13 cellular contexts compared by ENCODE assay signal in the genomic region with DNA sequence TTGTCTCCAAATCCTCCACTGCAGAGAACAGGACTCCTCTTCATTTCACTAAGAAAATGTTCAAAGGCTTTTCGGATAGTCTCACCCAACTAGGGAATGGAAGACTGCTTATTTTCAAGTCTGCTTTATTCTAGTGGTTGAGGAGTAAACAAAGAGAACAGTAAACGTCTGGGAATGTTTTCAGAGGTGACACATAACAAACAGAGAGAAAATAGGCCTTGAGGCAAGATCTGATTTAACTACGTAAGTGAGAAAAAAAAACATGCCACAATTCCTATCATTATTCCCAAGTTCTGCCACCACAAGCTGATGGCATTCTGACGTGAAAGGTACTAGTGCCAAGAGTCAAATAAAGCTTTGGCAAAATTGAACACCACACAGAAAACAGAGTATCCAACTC. TPM values are rescaled to one million over a fixed set of nuclear protein-coding genes. Genes with fewer than 3 reads are reported as not detected.
DNase-seq lines count a peak whose midpoint lies in the region; ATAC-seq and TF ChIP-seq lines count a peak whose summit lies in the region.
"Had no signal": no experiment of that assay in that cellular context is flagged by ENCODE, and none has a peak within 500 bp of the region (broad histone marks: within the 10 kb centered on the region; RNA-seq: fewer than 3 reads in every experiment).

No MANE protein-coding gene starts in this region.

- peak overlapping the region; percentile 40 for H3K27ac Mint-ChIP-seq in activated CD8-positive, alpha-beta T cell treated with anti-CD3 and anti-CD28 coated beads for 36 hours
- H3K27ac Mint-ChIP-seq in activated CD8-positive, alpha-beta T cell treated with anti-CD3 and anti-CD28 coated beads, Interleukin-2, amount 10 ng/mL, durations not matched to agents 7 days and 5 days, result no peak overlapping the region
- peak overlapping the region; percentile 74 for H3K27ac Mint-ChIP-seq in stimulated activated effector memory CD8-positive, alpha-beta T cell treated with anti-CD3 and anti-CD28 coated beads, Interleukin-12 subunit alpha, Interleukin-12 subunit beta, amount 100 ng/mL, for 72 hours
- H3K27ac Mint-ChIP-seq: activated naive CD4-positive, alpha-beta T cell treated with anti-CD3 and anti-CD28 coated beads, Interleukin-2, amount 10 ng/mL, durations not matched to agents 7 days and 5 days; mesothelial cell of epicardium had no signal

- no peak overlapping the region for H2AFZ ChIP-seq in fibroblast of lung (ENCODE audit: low read length)

- intact Hi-C loops in activated CD8-positive, alpha-beta T cell treated with anti-CD3 and anti-CD28 coated beads for 36 hours (cut with micrococcal nuclease), result no loop called here
- intact Hi-C loops in left cardiac atrium (cut with DNase I), result loop anchor here in 1 of 2 donors (10.0 kb wide), 1 partner anchor 71 kb away; no protein-coding TSS in a partner anchor

- H3K4me2 ChIP-seq in fibroblast of lung (ENCODE audit: extremely low read depth, insufficient read depth, low read length), result no peak overlapping the region

- no peak overlapping the region for H3K9ac ChIP-seq in fibroblast of lung (ENCODE audit: insufficient read depth, low read length)

- peaks cover 65% of the 10 kb centered on the region for H3K36me3 Mint-ChIP-seq in activated CD8-positive, alpha-beta T cell treated with anti-CD3 and anti-CD28 coated beads for 36 hours (ENCODE audit: low read depth)
- peaks cover 69% of the 10 kb centered on the region for H3K36me3 Mint-ChIP-seq in activated CD8-positive, alpha-beta T cell treated with anti-CD3 and anti-CD28 coated beads, Interleukin-2, amount 10 ng/mL, durations not matched to agents 7 days and 5 days (ENCODE audit: low read depth)
- peaks cover 69% of the 10 kb centered on the region for H3K36me3 Mint-ChIP-seq in stimulated activated effector memory CD8-positive, alpha-beta T cell treated with anti-CD3 and anti-CD28 coated beads, Interleukin-12 subunit alpha, Interleukin-12 subunit beta, amount 100 ng/mL, for 72 hours
- H3K36me3 Mint-ChIP-seq: mesothelial cell of epicardium had no signal

- no peaks in the 10 kb centered on the region for H3K9me3 ChIP-seq in fibroblast of lung (ENCODE audit: control insufficient read depth, insufficient read depth, low read depth, low read length)

- H3K27me3 Mint-ChIP-seq in activated CD8-positive, alpha-beta T cell treated with anti-CD3 and anti-CD28 coated beads for 36 hours, result no peaks in the 10 kb centered on the region
- no peaks in the 10 kb centered on the region for H3K27me3 Mint-ChIP-seq in activated CD8-positive, alpha-beta T cell treated with anti-CD3 and anti-CD28 coated beads, Interleukin-2, amount 10 ng/mL, durations not matched to agents 7 days and 5 days (ENCODE audit: low read depth)
- H3K27me3 Mint-ChIP-seq: activated naive CD4-positive, alpha-beta T cell treated with anti-CD3 and anti-CD28 coated beads, Interleukin-2, amount 10 ng/mL, durations not matched to agents 7 days and 5 days had no signal

- CTCF ChIA-PET in activated CD8-positive, alpha-beta T cell treated with anti-CD3 and anti-CD28 coated beads for 36 hours (lab: Charles Lee), result interaction anchor here (1.7 kb wide), 1 partner anchor 11 kb away, joined by 3 read pairs; no protein-coding TSS in a partner anchor
- CTCF ChIA-PET in activated CD8-positive, alpha-beta T cell treated with anti-CD3 and anti-CD28 coated beads, Interleukin-2, amount 10 ng/mL, durations not matched to agents 7 days and 5 days (lab: Charles Lee), result interaction anchor here (0.6 to 6.9 kb wide), 5 partner anchors 11 to 74 kb away, joined by 3 to 44 read pairs (median 3); no protein-coding TSS in a partner anchor
- CTCF ChIA-PET in RWPE1 (lab: Yijun Ruan, JAX), result no interaction called here

- H3K4me3 Mint-ChIP-seq in activated CD8-positive, alpha-beta T cell treated with anti-CD3 and anti-CD28 coated beads for 36 hours, result no peak overlapping the region
- H3K4me3 Mint-ChIP-seq in activated CD8-positive, alpha-beta T cell treated with anti-CD3 and anti-CD28 coated beads, Interleukin-2, amount 10 ng/mL, durations not matched to agents 7 days and 5 days, result no peak overlapping the region
- no peak overlapping the region for H3K4me3 Mint-ChIP-seq in stimulated activated effector memory CD8-positive, alpha-beta T cell treated with anti-CD3 and anti-CD28 coated beads, Interleukin-12 subunit alpha, Interleukin-12 subunit beta, amount 100 ng/mL, for 72 hours
- H3K4me3 Mint-ChIP-seq: activated naive CD4-positive, alpha-beta T cell treated with anti-CD3 and anti-CD28 coated beads, Interleukin-2, amount 10 ng/mL, durations not matched to agents 7 days and 5 days; mesothelial cell of epicardium had no signal

- H3K27me3 ChIP-seq in fibroblast of lung (ENCODE audit: control insufficient read depth, insufficient read depth, low read length), result no peaks in the 10 kb centered on the region

- ATAC-seq in activated CD8-positive, alpha-beta T cell treated with anti-CD3 and anti-CD28 coated beads for 36 hours, result no peak
- no peak for ATAC-seq in activated CD8-positive, alpha-beta T cell treated with anti-CD3 and anti-CD28 coated beads, Interleukin-2, amount 10 ng/mL, durations not matched to agents 7 days and 5 days
- no peak for ATAC-seq in stimulated activated effector memory CD8-positive, alpha-beta T cell treated with anti-CD3 and anti-CD28 coated beads, Interleukin-12 subunit alpha, Interleukin-12 subunit beta, amount 100 ng/mL, for 72 hours
- no peak for ATAC-seq in left cardiac atrium
- no peak for ATAC-seq in HG03159 (IDR thresholded peaks at IDR 0.05; ENCODE audit: unreplicated experiment)
- ATAC-seq: GM12878 had no signal

- H3K27ac ChIP-seq in RWPE1 (no peak overlapping the region), fibroblast of lung (ENCODE audit: insufficient read depth, low read length) (no peak overlapping the region)

- H4K20me1 ChIP-seq in fibroblast of lung (ENCODE audit: control insufficient read depth, extremely low read depth, insufficient read depth, low read length), result no peaks in the 10 kb centered on the region

- no peak for TF ChIP-seq CTCF in activated CD8-positive, alpha-beta T cell treated with anti-CD3 and anti-CD28 coated beads for 36 hours (IDR thresholded peaks at IDR 0.05)
- no peak for TF ChIP-seq CTCF in RWPE1 (conservative IDR thresholded peaks at IDR 0.05; ENCODE audit: low read depth)
- no peak for TF ChIP-seq CTCF in fibroblast of lung (conservative IDR thresholded peaks at IDR 0.05 in 1 of 2, IDR thresholded peaks at IDR 0.05 in 1 of 2; ENCODE audit: low read depth in 1 of 2, low read length in 2 of 2)

- peaks cover 90% of the 10 kb centered on the region for H3K4me1 Mint-ChIP-seq in activated CD8-positive, alpha-beta T cell treated with anti-CD3 and anti-CD28 coated beads for 36 hours (ENCODE audit: low read depth)
- peaks cover 91% of the 10 kb centered on the region for H3K4me1 Mint-ChIP-seq in activated CD8-positive, alpha-beta T cell treated with anti-CD3 and anti-CD28 coated beads, Interleukin-2, amount 10 ng/mL, durations not matched to agents 7 days and 5 days (ENCODE audit: low read depth)
- H3K4me1 Mint-ChIP-seq in stimulated activated effector memory CD8-positive, alpha-beta T cell treated with anti-CD3 and anti-CD28 coated beads, Interleukin-12 subunit alpha, Interleukin-12 subunit beta, amount 100 ng/mL, for 72 hours, result peaks cover 82% of the 10 kb centered on the region

- POLR2A ChIA-PET in activated CD8-positive, alpha-beta T cell treated with anti-CD3 and anti-CD28 coated beads for 36 hours (lab: Charles Lee), result interaction anchor here (14.4 to 20.8 kb wide), 2 partner anchors 15 to 18 kb away, joined by 179 to 283 read pairs; a partner anchor contains a TSS
- POLR2A ChIA-PET in activated CD8-positive, alpha-beta T cell treated with anti-CD3 and anti-CD28 coated beads, Interleukin-2, amount 10 ng/mL, durations not matched to agents 7 days and 5 days (lab: Charles Lee), result interaction anchor here (0.7 to 5.0 kb wide), 2 partner anchors 10 to 508 kb away, joined by 4 to 28 read pairs; no protein-coding TSS in a partner anchor
- POLR2A ChIA-PET in RWPE1 (lab: Yijun Ruan, JAX; ENCODE audit: low non-redundant PET), result no interaction called here

- H3K4me1 ChIP-seq in fibroblast of lung (ENCODE audit: control insufficient read depth, extremely low read depth, insufficient read depth, low read length), result peaks cover 10% of the 10 kb centered on the region

- no peak overlapping the region for H3K4me3 ChIP-seq in fibroblast of lung (replicated peaks in 1 of 4; ENCODE audit: control extremely low read depth in 1 of 4, insufficient read depth in 1 of 4, low read depth in 3 of 4, low read length in 4 of 4)
- H3K4me3 ChIP-seq: GM12878 had no signal

- DNase-seq in activated CD8-positive, alpha-beta T cell treated with anti-CD3 and anti-CD28 coated beads for 36 hours, result no peak
- DNase-seq in activated CD8-positive, alpha-beta T cell treated with anti-CD3 and anti-CD28 coated beads, Interleukin-2, amount 10 ng/mL, durations not matched to agents 7 days and 5 days, result no peak
- DNase-seq in RWPE1 (ENCODE audit: low spot score), result peak; percentile 55
- DNase-seq in fibroblast of lung (ENCODE audit: low read depth in 2 of 2), result peak; percentile 43 to 91
- DNase-seq in stimulated activated effector memory CD8-positive, alpha-beta T cell treated with anti-CD3 and anti-CD28 coated beads, Interleukin-12 subunit alpha, Interleukin-12 subunit beta, amount 100 ng/mL, for 72 hours (ENCODE audit: low spot score in 2 of 2), result no peak
- DNase-seq in islet precursor cell, result no peak
- DNase-seq in left cardiac atrium, result no peak
- DNase-seq: ACHN; activated naive CD4-positive, alpha-beta T cell treated with anti-CD3 and anti-CD28 coated beads, Interleukin-2, amount 10 ng/mL, durations not matched to agents 7 days and 5 days; NK-92 treated with Interleukin-12 subunit alpha and Interleukin-12 subunit beta, amount 100 ng/mL, for 24 hours had no signal

- H3K79me2 ChIP-seq in fibroblast of lung (ENCODE audit: control insufficient read depth, insufficient read depth, low read length), result no peaks in the 10 kb centered on the region

- H3K36me3 ChIP-seq in fibroblast of lung (ENCODE audit: control insufficient read depth, insufficient read depth, low read length), result no peaks in the 10 kb centered on the region

- no peaks in the 10 kb centered on the region for H3K9me3 Mint-ChIP-seq in activated CD8-positive, alpha-beta T cell treated with anti-CD3 and anti-CD28 coated beads for 36 hours
- no peaks in the 10 kb centered on the region for H3K9me3 Mint-ChIP-seq in activated CD8-positive, alpha-beta T cell treated with anti-CD3 and anti-CD28 coated beads, Interleukin-2, amount 10 ng/mL, durations not matched to agents 7 days and 5 days (ENCODE audit: insufficient read depth)
- no peaks in the 10 kb centered on the region for H3K9me3 Mint-ChIP-seq in stimulated activated effector memory CD8-positive, alpha-beta T cell treated with anti-CD3 and anti-CD28 coated beads, Interleukin-12 subunit alpha, Interleukin-12 subunit beta, amount 100 ng/mL, for 72 hours
- H3K9me3 Mint-ChIP-seq: activated naive CD4-positive, alpha-beta T cell treated with anti-CD3 and anti-CD28 coated beads, Interleukin-2, amount 10 ng/mL, durations not matched to agents 7 days and 5 days; mesothelial cell of epicardium had no signal

RNA-seq across cellular contexts. Expression of a gene that starts 16.7 kb away (rescaled TPM):
- 100 to 1,000 TPM; 361 to 365 TPM for total RNA-seq in activated CD8-positive, alpha-beta T cell treated with anti-CD3 and anti-CD28 coated beads for 36 hours
- total RNA-seq in activated CD8-positive, alpha-beta T cell treated with anti-CD3 and anti-CD28 coated beads, Interleukin-2, amount 10 ng/mL, durations not matched to agents 7 days and 5 days, result 100 to 1,000 TPM; 357 to 390 TPM
- total RNA-seq in fibroblast of lung (5.6 and 10.7 TPM in 2 replicates), left cardiac atrium (10 to 100 TPM; 25.1 to 29.9 TPM)
- 22.6 and 23.6 TPM in 2 replicates for polyA plus RNA-seq in fibroblast of lung
- 23.3 and 25.2 TPM in 2 replicates for polyA plus RNA-seq in fibroblast of lung (2012)
- polyA minus RNA-seq in fibroblast of lung (ENCODE audit: low replicate concordance), result 15.7 and 22.5 TPM in 2 replicates

Comparison
In these comparisons a context has a peak if more than half of its experiments do, and no peak if none do; other contexts are left out.
1. DNase-seq: peak in RWPE1 (single experiment) and fibroblast of lung (2 of 2); none in activated CD8-positive, alpha-beta T cell treated with anti-CD3 and anti-CD28 coated beads for 36 hours (single experiment), activated CD8-positive, alpha-beta T cell treated with anti-CD3 and anti-CD28 coated beads, Interleukin-2, amount 10 ng/mL, durations not matched to agents 7 days and 5 days (single experiment), stimulated activated effector memory CD8-positive, alpha-beta T cell treated with anti-CD3 and anti-CD28 coated beads, Interleukin-12 subunit alpha, Interleukin-12 subunit beta, amount 100 ng/mL, for 72 hours (0 of 2), islet precursor cell (single experiment) and left cardiac atrium (single experiment).
2. RNA of a gene that starts 16.7 kb away (total RNA-seq): 357 to 390 TPM in activated CD8-positive, alpha-beta T cell treated with anti-CD3 and anti-CD28 coated beads, Interleukin-2, amount 10 ng/mL, durations not matched to agents 7 days and 5 days and 361 to 365 TPM in activated CD8-positive, alpha-beta T cell treated with anti-CD3 and anti-CD28 coated beads for 36 hours; 25.1 to 29.9 TPM in left cardiac atrium and 5.6 to 10.7 TPM in fibroblast of lung; every median in the first group is over 10 times any median in the second.